Comparison of ENCODE assay signal across 1 cellular context in genomic region chr3:32703491-32703968, GRCh38.
TF ChIP-seq lines count a peak whose summit lies in the region.

No MANE protein-coding gene starts in this region.

TF ChIP-seq in GM12878, 131 proteins besides CTCF, POLR2A, EP300 and RAD21 (continued from another document):
- no peak for TF ChIP-seq REST (IDR thresholded peaks at IDR 0.05; ENCODE audit: low read depth, low read length)
